Comparison of ENCODE assay signal across 12 cellular contexts in genomic region chr17:1511290-1511689, GRCh38. TPM values are rescaled to one million over a fixed set of nuclear protein-coding genes. Genes with fewer than 3 reads are reported as not detected.
DNase-seq lines count a peak whose midpoint lies in the region; FAIRE-seq and TF ChIP-seq lines count a peak whose summit lies in the region.
"Had no signal": no experiment of that assay in that cellular context is flagged by ENCODE, and none has a peak within 500 bp of the region (broad histone marks: within the 10 kb centered on the region; RNA-seq: fewer than 3 reads in every experiment).

No MANE protein-coding gene starts in this region.

- H3K4me3 ChIP-seq in esophagus muscularis mucosa = no peak overlapping the region
- H3K4me3 ChIP-seq in mesenchymal stem cell (ENCODE audit: insufficient read depth in 1 of 2, low read depth in 1 of 2, low read length in 2 of 2) = peak overlapping the region in 1 of 2 experiments; percentile 23
- H3K4me3 ChIP-seq in testis = no peak overlapping the region

- TF ChIP-seq CTCF in esophagus muscularis mucosa (IDR thresholded peaks at IDR 0.05) (no peak), testis (IDR thresholded peaks at IDR 0.05) (no peak)

- H2BK120ac ChIP-seq in mesenchymal stem cell (ENCODE audit: low read depth, low read length) = no peak overlapping the region

- peak overlapping the region; percentile 37 for H3K9ac ChIP-seq in mesenchymal stem cell (ENCODE audit: low read length)

- no peak overlapping the region for H2BK5ac ChIP-seq in mesenchymal stem cell (ENCODE audit: low read depth, low read length, poor library complexity, severe bottlenecking)

- H3K36me3 ChIP-seq in esophagus muscularis mucosa = peaks cover 37 to 79% (median 59%) of the 10 kb centered on the region in 4 donors
- peaks cover 36 to 50% of the 10 kb centered on the region in 2 experiments for H3K36me3 ChIP-seq in mesenchymal stem cell (ENCODE audit: control insufficient read depth in 1 of 2, insufficient read depth in 2 of 2, low read depth in 1 of 2, low read length in 2 of 2)
- no peaks in the 10 kb centered on the region for H3K36me3 ChIP-seq in testis (ENCODE audit: low read depth, missing control alignments)

- intact Hi-C loops in esophagus muscularis mucosa (cut with DNase I) (loop anchor here (5.0 kb wide), 1 partner anchor 144 kb away; no protein-coding TSS in a partner anchor), testis (cut with DNase I; ENCODE audit: low total_unique reads) (loop anchor here (10.0 kb wide), 1 partner anchor 156 kb away; no protein-coding TSS in a partner anchor)

- no peak overlapping the region for H2BK12ac ChIP-seq in mesenchymal stem cell (ENCODE audit: low read length in 2 of 2)

- no peak overlapping the region for H2AK5ac ChIP-seq in mesenchymal stem cell (ENCODE audit: low read length, severe bottlenecking)

- H3K14ac ChIP-seq in mesenchymal stem cell (ENCODE audit: low read length in 2 of 2) = no peak overlapping the region

- TF ChIP-seq POLR2A in esophagus muscularis mucosa (IDR thresholded peaks at IDR 0.05; ENCODE audit: low read depth) (no peak), testis (IDR thresholded peaks at IDR 0.05) (no peak)

- no peak overlapping the region for H2BK15ac ChIP-seq in mesenchymal stem cell (ENCODE audit: low read depth, poor library complexity, severe bottlenecking)

- DNase-seq in esophagus muscularis mucosa (ENCODE audit: extremely low spot score) = no peak
- no peak for DNase-seq in mesenchymal stem cell
- peak; percentile 42 for DNase-seq in testis
- no peak for DNase-seq in nucleus accumbens (lab: John Stamatoyannopoulos, UW)
- DNase-seq in NCI-H1105 (lab: John Stamatoyannopoulos, UW) = no peak
- DNase-seq in cerebellum (ENCODE audit: low spot score) = no peak
- no peak for DNase-seq in GM19239 (ENCODE audit: insufficient read length, low spot score)
- DNase-seq: activated CD4-positive, alpha-beta T cell treated with anti-CD3 and anti-CD28 coated beads, Interleukin-2, amount 10 ng/mL, durations not matched to agents 24 days and 14 days; GF-D8; NCI-H1436; trophoblast cell had no signal

- no peak overlapping the region for H4K91ac ChIP-seq in mesenchymal stem cell (ENCODE audit: low read length)

- H3K79me1 ChIP-seq in mesenchymal stem cell (replicated peaks; ENCODE audit: low read length, poor library complexity, severe bottlenecking) = peaks cover 28% of the 10 kb centered on the region

- H2AFZ ChIP-seq in mesenchymal stem cell (ENCODE audit: low read depth, low read length) = no peak overlapping the region

- no peak overlapping the region for H3K4ac ChIP-seq in mesenchymal stem cell (ENCODE audit: low read depth in 1 of 2, low read length in 2 of 2)

- H4K8ac ChIP-seq in mesenchymal stem cell (ENCODE audit: low read length) = no peak overlapping the region

- no peak for TF ChIP-seq EP300 in esophagus muscularis mucosa (IDR thresholded peaks at IDR 0.05)

- FAIRE-seq in GM19239 (lab: Jason Lieb, UNC) = no peak

- H3K18ac ChIP-seq in mesenchymal stem cell (ENCODE audit: low read depth in 1 of 2, low read length in 2 of 2) = no peak overlapping the region

- no peak overlapping the region for H3K4me2 ChIP-seq in mesenchymal stem cell (ENCODE audit: low read length, poor library complexity, severe bottlenecking)

- H3K4me1 ChIP-seq in esophagus muscularis mucosa = peaks cover 70 to 77% (median 71%) of the 10 kb centered on the region in 4 donors
- peaks cover 3% of the 10 kb centered on the region for H3K4me1 ChIP-seq in mesenchymal stem cell (ENCODE audit: control insufficient read depth, insufficient read depth, low read depth, low read length)
- peaks cover 18% of the 10 kb centered on the region for H3K4me1 ChIP-seq in testis

- H3K23ac ChIP-seq in mesenchymal stem cell (ENCODE audit: low read length in 2 of 2) = no peak overlapping the region

- H3K9me3 ChIP-seq in esophagus muscularis mucosa = no peaks in the 10 kb centered on the region
- H3K9me3 ChIP-seq in mesenchymal stem cell (ENCODE audit: control insufficient read depth, low read length) = no peaks in the 10 kb centered on the region
- H3K9me3 ChIP-seq in testis = no peaks in the 10 kb centered on the region

- 26 to 69% (median 31%) methylated on average over 11 of the region's 11 CpGs for WGBS in adipose tissue, 3 donors
- 43% methylated on average over 11 of the region's 11 CpGs for WGBS in esophagus muscularis mucosa
- 95% methylated on average over 11 of the region's 11 CpGs for WGBS in mesenchymal stem cell
- WGBS in testis, 2 donors = 71% methylated on average over 11 of the region's 11 CpGs

- no peaks in the 10 kb centered on the region for H3K27me3 ChIP-seq in esophagus muscularis mucosa
- no peaks in the 10 kb centered on the region for H3K27me3 ChIP-seq in mesenchymal stem cell (ENCODE audit: control insufficient read depth in 1 of 2, insufficient read depth in 1 of 2, low read length in 2 of 2)
- H3K27me3 ChIP-seq in testis = no peaks in the 10 kb centered on the region

- H3K27ac ChIP-seq in adipose tissue (ENCODE audit: low read depth, low read length) = peak overlapping the region; percentile 55
- peak overlapping the region; percentile 78 to 97 (median 79) for H3K27ac ChIP-seq in esophagus muscularis mucosa (replicated peaks in 1 of 4)
- no peak overlapping the region for H3K27ac ChIP-seq in mesenchymal stem cell (ENCODE audit: low read length, poor library complexity, severe bottlenecking)
- peak overlapping the region in 1 of 2 donors; percentile 64 for H3K27ac ChIP-seq in testis

RNA-seq across cellular contexts. Expression of gene INPP5K, which starts 5.1 kb away (rescaled TPM):
- 10 to 100 TPM; 21.9 to 88.5 (median 41.5) TPM for polyA plus RNA-seq in adipose tissue
- total RNA-seq in esophagus muscularis mucosa = 10 to 100 TPM; 62.0 to 89.3 (median 76.1) TPM
- polyA plus RNA-seq in mesenchymal stem cell (2013, experiment 1 of 2) = 18.7 TPM
- polyA plus RNA-seq in mesenchymal stem cell (2013, experiment 2 of 2) = 20.5 TPM
- total RNA-seq in testis = 10 to 100 TPM; 83.4 to 87.8 TPM
- polyA plus RNA-seq in testis (ENCODE audit: insufficient read depth, low read depth, low replicate concordance) = 81.2 TPM
- 30.8 TPM for total RNA-seq in cerebellum

RNA-seq across cellular contexts. Expression of gene MYO1C, which starts 18.8 kb away (rescaled TPM):
- polyA plus RNA-seq in adipose tissue (100 to 1,000 TPM in 2 of 3 donors, 10 to 100 TPM in 1; 76.1 to 339 (median 135) TPM), testis (ENCODE audit: insufficient read depth, low read depth, low replicate concordance) (49.2 TPM)
- total RNA-seq in esophagus muscularis mucosa (100 to 1,000 TPM; 248 to 444 (median 347) TPM), testis (10 to 100 TPM; 45.0 to 68.3 TPM), cerebellum (8.8 TPM)
- 112 TPM for polyA plus RNA-seq in mesenchymal stem cell (2013, experiment 1 of 2)
- polyA plus RNA-seq in mesenchymal stem cell (2013, experiment 2 of 2) = 111 TPM

RNA-seq across cellular contexts. Expression of gene PITPNA, which starts 51.3 kb away (rescaled TPM):
- polyA plus RNA-seq in adipose tissue (10 to 100 TPM; 14.6 to 33.9 (median 27.2) TPM), testis (ENCODE audit: insufficient read depth, low read depth, low replicate concordance) (92.4 TPM)
- total RNA-seq in esophagus muscularis mucosa (10 to 100 TPM; 36.5 to 54.9 (median 47.8) TPM), testis (10 to 100 TPM; 52.7 to 53.1 TPM), cerebellum (22.9 TPM)
- 71.7 TPM for polyA plus RNA-seq in mesenchymal stem cell (2013, experiment 1 of 2)
- polyA plus RNA-seq in mesenchymal stem cell (2013, experiment 2 of 2) = 78.4 TPM

RNA-seq across cellular contexts. Expression of gene CRK, which starts 55.3 kb away (rescaled TPM):
- polyA plus RNA-seq in adipose tissue (10 to 100 TPM; 15.8 to 62.3 (median 45.5) TPM), testis (ENCODE audit: insufficient read depth, low read depth, low replicate concordance) (45.7 TPM)
- total RNA-seq in esophagus muscularis mucosa (100 to 1,000 TPM in 1 of 4 donors, 10 to 100 TPM in 3; 59.8 to 102 (median 75.7) TPM), testis (10 to 100 TPM; 68.4 to 79.1 TPM), cerebellum (76.1 TPM)
- 51.6 TPM for polyA plus RNA-seq in mesenchymal stem cell (2013, experiment 1 of 2)
- 53.7 TPM for polyA plus RNA-seq in mesenchymal stem cell (2013, experiment 2 of 2)
